ENCODE assay signal across 12 cellular contexts in genomic region chr11:44243633-44244343, GRCh38.
DNase-seq lines count a peak whose midpoint lies in the region; ATAC-seq and TF ChIP-seq lines count a peak whose summit lies in the region.
"Had no signal": no experiment of that assay in that cellular context is flagged by ENCODE, and none has a peak within 500 bp of the region (broad histone marks: within the 10 kb centered on the region; RNA-seq: fewer than 3 reads in every experiment).

No MANE protein-coding gene starts in this region.

- H3K4me2 ChIP-seq in Karpas-422 (ENCODE audit: low read depth, low read length, poor library complexity, severe bottlenecking): no peak overlapping the region

- no peaks in the 10 kb centered on the region for H3K27me3 ChIP-seq in endodermal cell (ENCODE audit: control insufficient read depth, insufficient read depth, low read length, poor library complexity, severe bottlenecking)
- H3K27me3 ChIP-seq in Karpas-422 (ENCODE audit: low read length): no peaks in the 10 kb centered on the region
- no peaks in the 10 kb centered on the region for H3K27me3 ChIP-seq in gastrocnemius medialis

- H3K4me1 Mint-ChIP-seq in endodermal cell (peaks cover 37% of the 10 kb centered on the region), nephron (peaks cover 78% of the 10 kb centered on the region)
- H3K4me1 Mint-ChIP-seq: activated CD4-positive, alpha-beta memory T cell treated with anti-CD3 and anti-CD28 coated beads, Interleukin-2, amount 10 ng/mL, durations not matched to agents 7 days and 5 days; central memory CD8-positive, alpha-beta T cell had no signal

- H3K27me3 Mint-ChIP-seq in endodermal cell (ENCODE audit: insufficient read depth) (no peaks in the 10 kb centered on the region), nephron (ENCODE audit: low read depth) (no peaks in the 10 kb centered on the region)
- H3K27me3 Mint-ChIP-seq: activated CD4-positive, alpha-beta memory T cell treated with anti-CD3 and anti-CD28 coated beads, Interleukin-2, amount 10 ng/mL, durations not matched to agents 7 days and 5 days; central memory CD8-positive, alpha-beta T cell had no signal

- H3K36me3 Mint-ChIP-seq in endodermal cell (ENCODE audit: low read depth) (peaks cover 14% of the 10 kb centered on the region), nephron (ENCODE audit: low read depth) (peaks cover 42% of the 10 kb centered on the region)

- no peaks in the 10 kb centered on the region for H3K9me2 ChIP-seq in Karpas-422 (replicated peaks; ENCODE audit: insufficient read depth, low read length)

- H3K27ac Mint-ChIP-seq in endodermal cell: peak overlapping the region; percentile 93
- peak overlapping the region; percentile 87 to 92 (median 88) for H3K27ac Mint-ChIP-seq in nephron
- H3K27ac Mint-ChIP-seq: activated CD4-positive, alpha-beta memory T cell treated with anti-CD3 and anti-CD28 coated beads, Interleukin-2, amount 10 ng/mL, durations not matched to agents 7 days and 5 days had no signal

- H3K9me3 Mint-ChIP-seq in endodermal cell: no peaks in the 10 kb centered on the region
- H3K9me3 Mint-ChIP-seq in nephron: no peaks in the 10 kb centered on the region
- H3K9me3 Mint-ChIP-seq: activated CD4-positive, alpha-beta memory T cell treated with anti-CD3 and anti-CD28 coated beads, Interleukin-2, amount 10 ng/mL, durations not matched to agents 7 days and 5 days; central memory CD8-positive, alpha-beta T cell had no signal

- 24 to 34% methylated on average over 2 to 6 of the region's 6 CpGs for WGBS in endodermal cell (ENCODE audit: insufficient coverage in 1 of 2, insufficient read length in 1 of 2), 2 experiments

- intact Hi-C loops in gastrocnemius medialis (cut with DNase I; ENCODE audit: low total_unique reads): loop anchor here (2.0 to 5.0 kb wide), 2 partner anchors 41 to 131 kb away; no protein-coding TSS in a partner anchor

- no peak for TF ChIP-seq POLR2A in gastrocnemius medialis (IDR thresholded peaks at IDR 0.05)

- no peak for TF ChIP-seq CTCF in endodermal cell (conservative IDR thresholded peaks at IDR 0.05)
- no peak for TF ChIP-seq CTCF in nephron (IDR thresholded peaks at IDR 0.05; ENCODE audit: unreplicated experiment in 3 of 3)
- TF ChIP-seq CTCF in gastrocnemius medialis (IDR thresholded peaks at IDR 0.05 in 4 of 5, conservative IDR thresholded peaks at IDR 0.05 in 1 of 5): no peak

- peaks cover 31% of the 10 kb centered on the region for H3K4me1 ChIP-seq in endodermal cell (ENCODE audit: control insufficient read depth, insufficient read depth, low read length)
- no peaks in the 10 kb centered on the region for H3K4me1 ChIP-seq in Karpas-422 (ENCODE audit: low read length)
- peaks cover 65 to 67% of the 10 kb centered on the region in 2 donors for H3K4me1 ChIP-seq in gastrocnemius medialis

- H3K4me3 ChIP-seq in endodermal cell (ENCODE audit: low read length) (peak overlapping the region; percentile 68), Karpas-422 (ENCODE audit: low read length) (no peak overlapping the region), gastrocnemius medialis (no peak overlapping the region)

- H3K9me3 ChIP-seq in endodermal cell (ENCODE audit: control insufficient read depth, low read length): no peaks in the 10 kb centered on the region
- H3K9me3 ChIP-seq in Karpas-422 (ENCODE audit: low read length): no peaks in the 10 kb centered on the region
- H3K9me3 ChIP-seq in gastrocnemius medialis: no peaks in the 10 kb centered on the region

- no peaks in the 10 kb centered on the region for H4K20me1 ChIP-seq in Karpas-422 (ENCODE audit: insufficient read depth, low read depth, low read length)

- ATAC-seq in gastrocnemius medialis: no peak

- DNase-seq in Daoy (ENCODE audit: low read depth) (peak; percentile 40), NCI-H226 (peak; percentile 81), endodermal cell (peak; percentile 89), Karpas-422 (no peak), caudate nucleus (lab: John Stamatoyannopoulos, UW) (no peak), gastrocnemius medialis (no peak), NCI-H1436 (lab: John Stamatoyannopoulos, UW) (no peak)
- DNase-seq: activated CD4-positive, alpha-beta memory T cell treated with anti-CD3 and anti-CD28 coated beads, Interleukin-2, amount 10 ng/mL, durations not matched to agents 7 days and 5 days; COR-L47; NCI-H2107 had no signal

- peaks cover 7% of the 10 kb centered on the region for H3K36me3 ChIP-seq in endodermal cell (ENCODE audit: control insufficient read depth, insufficient read depth, low read length)
- no peaks in the 10 kb centered on the region for H3K36me3 ChIP-seq in Karpas-422 (ENCODE audit: insufficient read depth, low read length)
- H3K36me3 ChIP-seq in gastrocnemius medialis: no peaks in the 10 kb centered on the region

- in situ Hi-C loops in gastrocnemius medialis (cut with MboI; ENCODE audit: low sequenced_read_pairs in 4 of 4): no loop called here

- no peak overlapping the region for H2AFZ ChIP-seq in Karpas-422 (ENCODE audit: low read length)

- H3K79me2 ChIP-seq in Karpas-422 (ENCODE audit: low read length): no peaks in the 10 kb centered on the region

- H3K4me3 Mint-ChIP-seq in endodermal cell (peak overlapping the region; percentile 36), nephron (peak overlapping the region; percentile 7 to 49 (median 26))
- H3K4me3 Mint-ChIP-seq: activated CD4-positive, alpha-beta memory T cell treated with anti-CD3 and anti-CD28 coated beads, Interleukin-2, amount 10 ng/mL, durations not matched to agents 7 days and 5 days; central memory CD8-positive, alpha-beta T cell had no signal

- no peak overlapping the region for H3K9ac ChIP-seq in endodermal cell (ENCODE audit: extremely low read depth, low read length, poor library complexity, severe bottlenecking)
- no peak overlapping the region for H3K9ac ChIP-seq in Karpas-422 (ENCODE audit: low read length)

- no peak overlapping the region for H3K27ac ChIP-seq in endodermal cell (ENCODE audit: low read depth, low read length)
- no peak overlapping the region for H3K27ac ChIP-seq in Karpas-422 (ENCODE audit: low read length)
- H3K27ac ChIP-seq in caudate nucleus (ENCODE audit: low read depth, low read length): no peak overlapping the region
- no peak overlapping the region for H3K27ac ChIP-seq in gastrocnemius medialis

Comparison
In these comparisons a context has a peak if more than half of its experiments do, and no peak if none do; other contexts are left out.
1. DNase-seq: peak in Daoy (single experiment), NCI-H226 (single experiment) and endodermal cell (single experiment); none in Karpas-422 (single experiment), caudate nucleus (0 of 61), gastrocnemius medialis (0 of 2) and NCI-H1436 (single experiment).